Comparison of ENCODE assay signal across 9 cellular contexts in the genomic region with DNA sequence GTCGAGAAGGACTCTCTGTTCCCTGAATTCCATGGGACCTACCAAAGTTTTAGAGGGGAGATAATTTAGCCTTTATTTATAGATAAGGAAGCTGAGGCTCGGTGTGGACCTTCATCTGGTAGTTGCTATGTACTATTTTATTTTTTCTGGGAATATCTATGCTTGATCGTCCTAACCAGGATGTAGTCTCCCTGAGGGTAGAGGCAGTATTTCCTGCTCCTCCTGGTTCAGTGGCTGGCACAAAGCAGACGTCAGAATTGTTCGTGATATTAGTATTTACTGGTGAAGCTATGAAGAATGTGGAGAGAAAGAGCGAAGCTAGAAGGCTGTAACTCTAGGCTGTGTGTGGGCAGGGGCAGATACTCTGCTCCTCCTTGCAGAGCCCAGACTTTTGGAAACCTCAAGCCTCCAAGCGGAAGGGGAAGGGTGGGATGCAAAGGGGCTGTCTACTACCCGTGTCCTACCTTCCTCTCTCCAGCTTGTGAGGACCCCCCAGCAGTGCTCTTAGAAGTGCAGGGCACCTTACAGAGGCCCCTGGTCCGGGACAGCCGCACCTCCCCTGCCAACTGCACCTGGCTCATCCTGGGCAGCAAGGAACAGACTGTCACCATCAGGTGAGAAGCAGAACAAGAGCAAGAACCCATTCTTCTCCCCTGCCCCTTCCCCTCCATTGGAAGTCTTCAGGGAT. TPM values are rescaled to one million over a fixed set of nuclear protein-coding genes. Genes with fewer than 3 reads are reported as not detected.
DNase-seq lines count a peak whose midpoint lies in the region; ATAC-seq and TF ChIP-seq lines count a peak whose summit lies in the region.
"Had no signal": no experiment of that assay in that cellular context is flagged by ENCODE, and none has a peak within 500 bp of the region (broad histone marks: within the 10 kb centered on the region; RNA-seq: fewer than 3 reads in every experiment).

No MANE protein-coding gene starts in this region.

- no peaks in the 10 kb centered on the region for H3K9me3 Mint-ChIP-seq in MCF 10A (ENCODE audit: unreplicated experiment)

- POLR2A ChIA-PET in MCF 10A (lab: Yijun Ruan, JAX): interaction anchor here (0.6 to 5.2 kb wide), 20 partner anchors 13 to 222 kb away, joined by 3 to 116 read pairs (median 5); a partner anchor contains a TSS

- intact Hi-C loops in left ventricle myocardium inferior (cut with micrococcal nuclease): no loop called here
- intact Hi-C loops in Right ventricle myocardium inferior (cut with DNase I): loop anchor here (2.0 to 5.0 kb wide), 2 partner anchors 28 to 44 kb away; a partner anchor contains a TSS
- intact Hi-C loops in MCF 10A (cut with micrococcal nuclease): loop anchor here (1.0 to 5.0 kb wide), 5 partner anchors 14 to 110 kb away; a partner anchor contains a TSS
- intact Hi-C loops in uterus (cut with DNase I; ENCODE audit: low total_unique reads): no loop called here

- H3K27me3 ChIP-seq in left ventricle myocardium inferior (ENCODE audit: low read depth) (no peaks in the 10 kb centered on the region), mononuclear cell (ENCODE audit: insufficient read depth, low read length) (no peaks in the 10 kb centered on the region), uterus (no peaks in the 10 kb centered on the region)

- H3K27me3 Mint-ChIP-seq in MCF 10A (ENCODE audit: insufficient read depth, unreplicated experiment): no peaks in the 10 kb centered on the region

- TF ChIP-seq CTCF in left ventricle myocardium inferior (IDR thresholded peaks at IDR 0.05; ENCODE audit: borderline replicate concordance): peak; percentile 12
- no peak for TF ChIP-seq CTCF in MCF 10A (IDR thresholded peaks at IDR 0.05; ENCODE audit: unreplicated experiment)
- TF ChIP-seq CTCF in uterus (IDR thresholded peaks at IDR 0.05): no peak
- TF ChIP-seq CTCF in GM13976 (IDR thresholded peaks at IDR 0.05; ENCODE audit: borderline replicate concordance, control extremely low read depth, extremely low read depth, insufficient read depth, missing control alignments): no peak

- H3K27ac ChIP-seq in left ventricle myocardium inferior (replicated peaks) (peak overlapping the region; percentile 99), uterus (peak overlapping the region; percentile 97 to 100)

- BruUV-seq in MCF 10A (replicated peaks; lab: Mats Ljungman, UMichigan): no TSS peak

- ATAC-seq in Right ventricle myocardium inferior: no peak

- peaks cover 50% of the 10 kb centered on the region for H3K36me3 ChIP-seq in left ventricle myocardium inferior
- H3K36me3 ChIP-seq in uterus: no peaks in the 10 kb centered on the region

- DNase-seq in left ventricle myocardium inferior (no peak), Right ventricle myocardium inferior (ENCODE audit: missing footprints) (no peak), MCF 10A (ENCODE audit: unreplicated experiment) (no peak), uterus (no peak), NCI-H1436 treated with DMSO at 0.1 percent for 48 hours (lab: John Stamatoyannopoulos, UW) (no peak), GM13976 (ENCODE audit: low spot score) (no peak), DMS79 treated with DMSO at 0.1 percent for 48 hours (lab: John Stamatoyannopoulos, UW) (no peak)
- DNase-seq: NCI-H187 treated with DMSO at 0.1 percent for 48 hours had no signal

- H3K4me3 ChIP-seq in left ventricle myocardium inferior: peak overlapping the region; percentile 97
- peak overlapping the region; percentile 90 for H3K4me3 ChIP-seq in mononuclear cell (ENCODE audit: low read length)
- peak overlapping the region; percentile 74 to 86 for H3K4me3 ChIP-seq in uterus

- H3K4me3 Mint-ChIP-seq in MCF 10A (ENCODE audit: unreplicated experiment): peak overlapping the region; percentile 79

- peaks cover 20% of the 10 kb centered on the region for H3K4me1 Mint-ChIP-seq in MCF 10A (ENCODE audit: insufficient read depth, unreplicated experiment)

- in situ Hi-C loops in GM13976 (cut with MboI; ENCODE audit: low sequenced_read_pairs, unreplicated experiment): no loop called here

- no peak for TF ChIP-seq POLR2A in uterus (IDR thresholded peaks at IDR 0.05)

- H3K9me3 ChIP-seq in left ventricle myocardium inferior (replicated peaks) (no peaks in the 10 kb centered on the region), mononuclear cell (ENCODE audit: low read depth, low read length) (no peaks in the 10 kb centered on the region), uterus (no peaks in the 10 kb centered on the region)

- H3K36me3 Mint-ChIP-seq in MCF 10A (ENCODE audit: insufficient read depth, unreplicated experiment): peaks cover 40% of the 10 kb centered on the region

- CTCF ChIA-PET in MCF 10A (lab: Yijun Ruan, JAX): interaction anchor here (0.6 to 13.4 kb wide), 33 partner anchors 10 to 668 kb away, joined by 3 to 154 read pairs (median 4); a partner anchor contains a TSS

- H3K27ac Mint-ChIP-seq in MCF 10A (ENCODE audit: low read depth, unreplicated experiment): peak overlapping the region; percentile 91

- peaks cover 52% of the 10 kb centered on the region for H3K4me1 ChIP-seq in left ventricle myocardium inferior
- peaks cover 41% of the 10 kb centered on the region for H3K4me1 ChIP-seq in mononuclear cell (ENCODE audit: insufficient read depth, low read length)
- peaks cover 4% of the 10 kb centered on the region in 2 donors for H3K4me1 ChIP-seq in uterus

RNA-seq across cellular contexts. Expression of a gene that starts 1.4 kb away (rescaled TPM):
- total RNA-seq in left ventricle myocardium inferior (48.3 TPM), Right ventricle myocardium inferior (59.2 TPM), MCF 10A (2022) (71.0 and 83.1 TPM in 2 replicates), mononuclear cell (46.7 TPM), uterus (100 to 1,000 TPM in 1 of 4 donors, 10 to 100 TPM in 3; 27.4 to 140 (median 37.5) TPM)

RNA-seq across cellular contexts. Expression of a gene that starts 10.0 kb away (rescaled TPM):
- total RNA-seq in left ventricle myocardium inferior: not detected
- total RNA-seq in Right ventricle myocardium inferior: not detected
- 0.26 and 0.47 TPM in 2 replicates for total RNA-seq in MCF 10A (2022)
- total RNA-seq in mononuclear cell: 2.1 TPM
- total RNA-seq in uterus: 1 to 10 TPM in 1 of 4 donors, under 1 TPM in 1, not detected in 2; 0.83 to 1.6 TPM

RNA-seq across cellular contexts. Expression of a gene that starts 36.6 kb away (rescaled TPM):
- 22.1 TPM for total RNA-seq in left ventricle myocardium inferior
- total RNA-seq in Right ventricle myocardium inferior: 26.0 TPM
- total RNA-seq in MCF 10A (2022): 71.5 and 78.6 TPM in 2 replicates
- total RNA-seq in mononuclear cell: 2.9 TPM
- 100 to 1,000 TPM in 3 of 4 donors, 10 to 100 TPM in 1; 66.6 to 233 (median 172) TPM for total RNA-seq in uterus

RNA-seq across cellular contexts. Expression of a gene that starts 43.3 kb away (rescaled TPM):
- 110 TPM for total RNA-seq in left ventricle myocardium inferior
- 110 TPM for total RNA-seq in Right ventricle myocardium inferior
- 172 and 186 TPM in 2 replicates for total RNA-seq in MCF 10A (2022)
- 8.7 TPM for total RNA-seq in mononuclear cell
- 100 to 1,000 TPM in 1 of 4 donors, 10 to 100 TPM in 3; 14.3 to 255 (median 35.3) TPM for total RNA-seq in uterus

RNA-seq across cellular contexts. Expression of a gene that starts 46.0 kb away (rescaled TPM):
- total RNA-seq in left ventricle myocardium inferior (42.1 TPM), Right ventricle myocardium inferior (40.3 TPM), MCF 10A (2022) (57.6 and 60.6 TPM in 2 replicates), mononuclear cell (122 TPM), uterus (1,000 to 10,000 TPM in 2 of 4 donors, 100 to 1,000 TPM in 1, 10 to 100 TPM in 1; 49.7 to 2,239 (median 990) TPM)

Comparison
In these comparisons a context has a peak if more than half of its experiments do, and no peak if none do; other contexts are left out.
1. intact Hi-C loops: an anchor here in Right ventricle myocardium inferior (2.0 to 5.0 kb wide) and MCF 10A (1.0 to 5.0 kb wide); none called in left ventricle myocardium inferior and uterus.